ENCODE assay signal across 24 cellular contexts in genomic region chrX:112670964-112671363, GRCh38. TPM values are rescaled to one million over a fixed set of nuclear protein-coding genes. Genes with fewer than 3 reads are reported as not detected.
"Had no signal": no experiment of that assay in that cellular context is flagged by ENCODE, and none has a peak within 500 bp of the region (broad histone marks: within the 10 kb centered on the region; RNA-seq: fewer than 3 reads in every experiment).

No MANE protein-coding gene starts in this region.

- H3K9me3 ChIP-seq: esophagus squamous epithelium, left lung, neutrophil, pancreas, sigmoid colon, spleen, suprapubic skin, transverse colon, upper lobe of right lung, uterus had no signal

- FAIRE-seq: endothelial cell of umbilical vein, kidney, pancreas had no signal

- ATAC-seq: left cardiac atrium; left lung; natural killer cell; pancreas; stimulated activated memory B cell treated with anti-CD40 and anti-IgM and Interleukin-4, amounts not matched to agents 10 μg/mL and 1 μg/mL and 100 μg/mL, for 72 hours; upper lobe of right lung had no signal

- H3K4me3 ChIP-seq: coronary artery, esophagus squamous epithelium, left lung, lung, pancreas, sigmoid colon, skin epidermis, spleen, suprapubic skin, transverse colon, upper lobe of right lung, uterus had no signal

- H3K36me3 ChIP-seq: esophagus squamous epithelium, left lung, neutrophil, pancreas, sigmoid colon, spleen, suprapubic skin, transverse colon, upper lobe of right lung, uterus had no signal

- H3K27ac ChIP-seq: coronary artery, esophagus squamous epithelium, left lung, neutrophil, pancreas, sigmoid colon, skin epidermis, spleen, suprapubic skin, transverse colon, upper lobe of right lung, uterus had no signal

- H3K27me3 ChIP-seq: esophagus squamous epithelium, neutrophil, sigmoid colon, spleen, suprapubic skin, transverse colon, upper lobe of right lung, uterus had no signal

- DNase-seq: dermis blood vessel endothelial cell; effector memory CD4-positive, alpha-beta T cell; esophagus squamous epithelium; foreskin melanocyte; kidney; left cardiac atrium; left lung; natural killer cell; sigmoid colon; spleen; stimulated activated CD4-positive, alpha-beta T cell treated with anti-CD3 and anti-CD28 coated beads, Interleukin-4, amount 100 ng/mL, for 4 hours; transverse colon; upper lobe of right lung; uterus had no signal

- H3K4me1 ChIP-seq: esophagus squamous epithelium, left lung, pancreas, sigmoid colon, spleen, suprapubic skin, transverse colon, upper lobe of right lung, uterus had no signal

RNA-seq across cellular contexts. Expression of gene LHFPL1, which starts 8.8 kb away (rescaled TPM):
- total RNA-seq: endothelial cell of umbilical vein, epithelial cell of proximal tubule, kidney, omental fat pad, suprapubic skin, upper lobe of right lung had no signal
